Comparison of ENCODE assay signal across 8 cellular contexts in genomic region chr3:64267774-64268604, GRCh38. TPM values are rescaled to one million over a fixed set of nuclear protein-coding genes. Genes with fewer than 3 reads are reported as not detected.
A peak's percentile ranks its signal among the peaks of the same experiment; 100 is the strongest.
DNase-seq lines count a peak whose midpoint lies in the region; ATAC-seq and TF ChIP-seq lines count a peak whose summit lies in the region.

No MANE protein-coding gene starts in this region.

- H3K27ac ChIP-seq in RWPE1: peak overlapping the region; percentile 97

- DNase-seq in RWPE1 (ENCODE audit: low spot score): peak; percentile 45
- peak; percentile 70 for DNase-seq in fibroblast of peridontal ligament (ENCODE audit: extremely low read depth)
- peak; percentile 39 for DNase-seq in middle frontal gyrus (ENCODE audit: extremely low spot score, low spot score)
- peak; percentile 71 for DNase-seq in ureter (ENCODE audit: low spot score)
- DNase-seq in GM13976 (ENCODE audit: low spot score): no peak
- no peak for DNase-seq in SKM-1 (lab: John Stamatoyannopoulos, UW; ENCODE audit: unreplicated experiment)
- DNase-seq in NCI-H1092 treated with DMSO at 0.1 percent for 48 hours (lab: John Stamatoyannopoulos, UW): no peak

- CTCF ChIA-PET in RWPE1 (lab: Yijun Ruan, JAX): no interaction called here

- ATAC-seq in HG03095 (IDR thresholded peaks at IDR 0.05; ENCODE audit: unreplicated experiment): no peak

- POLR2A ChIA-PET in RWPE1 (lab: Yijun Ruan, JAX; ENCODE audit: low non-redundant PET): no interaction called here

- no peak for TF ChIP-seq CTCF in RWPE1 (conservative IDR thresholded peaks at IDR 0.05; ENCODE audit: low read depth)
- no peak for TF ChIP-seq CTCF in GM13976 (IDR thresholded peaks at IDR 0.05; ENCODE audit: borderline replicate concordance, control extremely low read depth, extremely low read depth, insufficient read depth, missing control alignments)

- in situ Hi-C loops in GM13976 (cut with MboI; ENCODE audit: low sequenced_read_pairs, unreplicated experiment): no loop called here

RNA-seq across cellular contexts. Expression of gene PRICKLE2, which starts 42.7 kb away (rescaled TPM):
- total RNA-seq in ureter: 43.7 TPM

Comparison
In these comparisons a context has a peak if more than half of its experiments do, and no peak if none do; other contexts are left out.
1. DNase-seq: peak in RWPE1 (single experiment), fibroblast of peridontal ligament (single experiment), middle frontal gyrus (single experiment) and ureter (single experiment); none in GM13976 (single experiment), SKM-1 (single experiment) and NCI-H1092 treated with DMSO at 0.1 percent for 48 hours (single experiment).